ENCODE assay signal across 25 cellular contexts in the genomic region with DNA sequence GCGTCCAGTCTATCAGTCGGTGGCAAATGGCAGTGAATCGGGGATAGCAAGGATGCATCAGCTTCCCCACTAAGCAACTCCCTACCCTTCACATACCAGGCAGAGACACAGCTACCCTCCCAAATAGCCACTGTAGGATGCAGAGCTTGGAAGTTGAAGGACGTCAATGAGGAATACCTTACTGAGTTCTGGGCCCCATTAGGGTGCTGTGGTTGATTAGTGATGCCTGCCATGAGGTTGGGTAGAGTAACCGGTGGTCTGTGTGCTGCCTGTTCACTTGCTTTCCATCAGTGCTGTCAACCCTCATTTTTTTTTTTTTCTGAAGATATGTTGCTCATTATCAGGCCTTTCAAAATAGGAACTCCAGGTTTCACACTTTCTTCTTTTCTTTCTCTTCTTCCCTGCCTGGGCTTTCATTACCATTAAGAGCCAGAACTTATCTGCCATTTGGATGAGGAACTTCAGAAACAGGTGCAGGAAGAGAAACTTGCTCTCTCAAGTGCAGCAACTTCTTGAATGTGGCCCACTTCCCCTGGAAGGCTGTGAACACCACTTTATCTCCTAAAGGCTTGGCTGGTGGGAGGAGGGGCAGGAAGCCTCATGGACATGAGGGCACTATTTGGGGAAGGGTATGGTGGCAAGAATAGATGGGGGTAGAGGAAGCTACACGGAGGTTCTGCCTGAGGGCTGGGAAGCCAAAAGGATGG.
DNase-seq lines count a peak whose midpoint lies in the region; ATAC-seq, FAIRE-seq and TF ChIP-seq lines count a peak whose summit lies in the region.
"Had no signal": no experiment of that assay in that cellular context is flagged by ENCODE, and none has a peak within 500 bp of the region (broad histone marks: within the 10 kb centered on the region; RNA-seq: fewer than 3 reads in every experiment).

No MANE protein-coding gene starts in this region.

- CTCF ChIA-PET in activated CD4-positive, alpha-beta T cell treated with anti-CD3 and anti-CD28 coated beads, Interleukin-2, amount 10 ng/mL, durations not matched to agents 7 days and 5 days (lab: Charles Lee), result no interaction called here
- CTCF ChIA-PET in activated CD4-positive, alpha-beta T cell treated with anti-CD3 and anti-CD28 coated beads for 36 hours (lab: Charles Lee), result no interaction called here

- DNase-seq in activated CD4-positive, alpha-beta T cell treated with anti-CD3 and anti-CD28 coated beads, Interleukin-2, amount 10 ng/mL, durations not matched to agents 7 days and 5 days, result no peak
- no peak for DNase-seq in activated CD4-positive, alpha-beta T cell treated with anti-CD3 and anti-CD28 coated beads for 36 hours
- DNase-seq in endothelial cell (ENCODE audit: low spot score) (no peak), urothelium cell line (ENCODE audit: low spot score) (no peak), T-helper 2 cell (no peak), kidney tubule cell (ENCODE audit: low spot score) (no peak), NCI-H2029 treated with DMSO at 0.1 percent for 48 hours (lab: John Stamatoyannopoulos, UW) (no peak)
- DNase-seq: activated CD4-positive, alpha-beta T cell treated with anti-CD3 and anti-CD28 coated beads, Interleukin-2, amount 50 U/mL, for 1 hour; activated naive CD8-positive, alpha-beta T cell treated with anti-CD3 and anti-CD28 coated beads for 36 hours; C1 segment of cervical spinal cord; effector CD4-positive, alpha-beta T cell; gastrocnemius medialis; H9; islet precursor cell; NCI-H1436; OCI-M1; stimulated activated CD4-positive, alpha-beta T cell treated with anti-CD3 and anti-CD28 coated beads, Interleukin-4, amount 100 ng/mL, for 1 hour; tibial artery had no signal

- no peaks in the 10 kb centered on the region for H4K20me1 ChIP-seq in OCI-LY3 (ENCODE audit: insufficient read depth, low read length)

- no peak for ATAC-seq in activated CD4-positive, alpha-beta T cell treated with anti-CD3 and anti-CD28 coated beads for 36 hours
- ATAC-seq: gastrocnemius medialis, Right ventricle myocardium inferior had no signal

- intact Hi-C loops in activated CD4-positive, alpha-beta T cell treated with anti-CD3 and anti-CD28 coated beads for 36 hours (cut with DNase I, micrococcal nuclease), result no loop called here

- H3K4me2 ChIP-seq in OCI-LY3 (ENCODE audit: low read length), result peak overlapping the region; percentile 45

- no peaks in the 10 kb centered on the region for H3K9me3 Mint-ChIP-seq in activated CD4-positive, alpha-beta T cell treated with anti-CD3 and anti-CD28 coated beads, Interleukin-2, amount 10 ng/mL, durations not matched to agents 7 days and 5 days
- H3K9me3 Mint-ChIP-seq in activated CD4-positive, alpha-beta T cell treated with anti-CD3 and anti-CD28 coated beads for 36 hours (ENCODE audit: low read depth), result no peaks in the 10 kb centered on the region
- H3K9me3 Mint-ChIP-seq in endothelial cell (ENCODE audit: unreplicated experiment), result no peaks in the 10 kb centered on the region
- H3K9me3 Mint-ChIP-seq: activated naive CD8-positive, alpha-beta T cell treated with anti-CD3 and anti-CD28 coated beads for 36 hours; stimulated activated naive CD8-positive, alpha-beta T cell treated with anti-CD3 and anti-CD28 coated beads, Interleukin-15, Interleukin-2, amounts not matched to agents 100 ng/mL and 50 ng/mL, for 24 hours had no signal

- no peak overlapping the region; the same call in 1 of the 2 replicates for H3K4me3 ChIP-seq in OCI-LY3 (ENCODE audit: low read length)
- H3K4me3 ChIP-seq: gastrocnemius medialis, spleen, tibial artery had no signal

- H3K36me3 ChIP-seq in OCI-LY3 (replicated peaks; ENCODE audit: low read depth, low read length), result no peaks in the 10 kb centered on the region
- H3K36me3 ChIP-seq: gastrocnemius medialis, spleen, tibial artery had no signal

- TF ChIP-seq CTCF in OCI-LY3 (IDR thresholded peaks at IDR 0.05; ENCODE audit: low read depth, low read length) (no peak), endothelial cell (IDR thresholded peaks at IDR 0.05; ENCODE audit: unreplicated experiment) (no peak)

- H3K9me3 ChIP-seq in OCI-LY3 (ENCODE audit: insufficient read depth, low read length), result no peaks in the 10 kb centered on the region
- H3K9me3 ChIP-seq: gastrocnemius medialis, spleen, tibial artery had no signal

- no peak overlapping the region for H3K4me3 Mint-ChIP-seq in activated CD4-positive, alpha-beta T cell treated with anti-CD3 and anti-CD28 coated beads, Interleukin-2, amount 10 ng/mL, durations not matched to agents 7 days and 5 days
- no peak overlapping the region for H3K4me3 Mint-ChIP-seq in activated CD4-positive, alpha-beta T cell treated with anti-CD3 and anti-CD28 coated beads for 36 hours
- H3K4me3 Mint-ChIP-seq in endothelial cell (ENCODE audit: unreplicated experiment), result no peak overlapping the region
- H3K4me3 Mint-ChIP-seq: activated naive CD8-positive, alpha-beta T cell treated with anti-CD3 and anti-CD28 coated beads for 36 hours; H9; stimulated activated naive CD8-positive, alpha-beta T cell treated with anti-CD3 and anti-CD28 coated beads, Interleukin-15, Interleukin-2, amounts not matched to agents 100 ng/mL and 50 ng/mL, for 24 hours had no signal

- no peak for FAIRE-seq in urothelium cell line (lab: Jason Lieb, UNC)
- FAIRE-seq: A204.1, astrocyte had no signal

- peak overlapping the region; percentile 65 for H3K27ac ChIP-seq in OCI-LY3 (ENCODE audit: low read length)
- H3K27ac ChIP-seq: gastrocnemius medialis, HL-60, spleen had no signal

- H3K9ac ChIP-seq in OCI-LY3 (ENCODE audit: low read length), result no peak overlapping the region

- no peaks in the 10 kb centered on the region for H3K27me3 Mint-ChIP-seq in activated CD4-positive, alpha-beta T cell treated with anti-CD3 and anti-CD28 coated beads, Interleukin-2, amount 10 ng/mL, durations not matched to agents 7 days and 5 days
- peaks cover 7% of the 10 kb centered on the region for H3K27me3 Mint-ChIP-seq in activated CD4-positive, alpha-beta T cell treated with anti-CD3 and anti-CD28 coated beads for 36 hours
- H3K27me3 Mint-ChIP-seq in endothelial cell (ENCODE audit: unreplicated experiment), result peaks cover 3% of the 10 kb centered on the region

- POLR2A ChIA-PET in activated CD4-positive, alpha-beta T cell treated with anti-CD3 and anti-CD28 coated beads, Interleukin-2, amount 10 ng/mL, durations not matched to agents 7 days and 5 days (lab: Charles Lee), result no interaction called here
- POLR2A ChIA-PET in activated CD4-positive, alpha-beta T cell treated with anti-CD3 and anti-CD28 coated beads for 36 hours (lab: Charles Lee), result no interaction called here

- H3K27ac Mint-ChIP-seq in activated CD4-positive, alpha-beta T cell treated with anti-CD3 and anti-CD28 coated beads, Interleukin-2, amount 10 ng/mL, durations not matched to agents 7 days and 5 days, result peak overlapping the region; percentile 41
- no peak overlapping the region for H3K27ac Mint-ChIP-seq in activated CD4-positive, alpha-beta T cell treated with anti-CD3 and anti-CD28 coated beads for 36 hours
- H3K27ac Mint-ChIP-seq in endothelial cell (ENCODE audit: unreplicated experiment), result peak overlapping the region; percentile 24
- H3K27ac Mint-ChIP-seq: activated naive CD8-positive, alpha-beta T cell treated with anti-CD3 and anti-CD28 coated beads for 36 hours; stimulated activated naive CD8-positive, alpha-beta T cell treated with anti-CD3 and anti-CD28 coated beads, Interleukin-15, Interleukin-2, amounts not matched to agents 100 ng/mL and 50 ng/mL, for 24 hours had no signal

- H3K79me2 ChIP-seq in OCI-LY3 (ENCODE audit: low read length), result no peaks in the 10 kb centered on the region

- peaks cover 47% of the 10 kb centered on the region for H3K4me1 ChIP-seq in OCI-LY3 (ENCODE audit: low read length)

- H3K27me3 ChIP-seq in OCI-LY3 (ENCODE audit: low read depth, low read length), result no peaks in the 10 kb centered on the region
- H3K27me3 ChIP-seq: gastrocnemius medialis, tibial artery had no signal

- H2AFZ ChIP-seq in OCI-LY3 (ENCODE audit: low read depth, low read length), result no peak overlapping the region

- no peaks in the 10 kb centered on the region for H3K36me3 Mint-ChIP-seq in activated CD4-positive, alpha-beta T cell treated with anti-CD3 and anti-CD28 coated beads, Interleukin-2, amount 10 ng/mL, durations not matched to agents 7 days and 5 days (ENCODE audit: low read depth)
- H3K36me3 Mint-ChIP-seq in activated CD4-positive, alpha-beta T cell treated with anti-CD3 and anti-CD28 coated beads for 36 hours (ENCODE audit: low read depth), result no peaks in the 10 kb centered on the region
- H3K36me3 Mint-ChIP-seq in endothelial cell (ENCODE audit: low read depth, unreplicated experiment), result peaks cover 3% of the 10 kb centered on the region
- H3K36me3 Mint-ChIP-seq: activated naive CD8-positive, alpha-beta T cell treated with anti-CD3 and anti-CD28 coated beads for 36 hours had no signal

- peaks cover 12% of the 10 kb centered on the region for H3K4me1 Mint-ChIP-seq in activated CD4-positive, alpha-beta T cell treated with anti-CD3 and anti-CD28 coated beads, Interleukin-2, amount 10 ng/mL, durations not matched to agents 7 days and 5 days
- H3K4me1 Mint-ChIP-seq in activated CD4-positive, alpha-beta T cell treated with anti-CD3 and anti-CD28 coated beads for 36 hours, result peaks cover 4% of the 10 kb centered on the region
- H3K4me1 Mint-ChIP-seq in endothelial cell (ENCODE audit: unreplicated experiment), result peaks cover 9% of the 10 kb centered on the region
